ENCODE assay signal across 18 cellular contexts in genomic region chr20:18856873-18857272, GRCh38. TPM values are rescaled to one million over a fixed set of nuclear protein-coding genes. Genes with fewer than 3 reads are reported as not detected.
DNase-seq lines count a peak whose midpoint lies in the region; ATAC-seq and TF ChIP-seq lines count a peak whose summit lies in the region.
"Had no signal": no experiment of that assay in that cellular context is flagged by ENCODE, and none has a peak within 500 bp of the region (broad histone marks: within the 10 kb centered on the region; RNA-seq: fewer than 3 reads in every experiment).

No MANE protein-coding gene starts in this region.

- H3T11ph ChIP-seq in H9 (ENCODE audit: low read length) = no peak overlapping the region

- no peak overlapping the region for H3K23ac ChIP-seq in H9 (ENCODE audit: insufficient read length, low read depth, low read length)

- peaks cover 0 to 1% (median 0%) of the 10 kb centered on the region in 3 experiments; a peak in 1 of 7 replicates for H3K36me3 Mint-ChIP-seq in H9 (ENCODE audit: insufficient read depth in 1 of 3, low read depth in 3 of 3)
- H3K36me3 Mint-ChIP-seq: IgD-negative memory B cell had no signal

- H3K4me2 ChIP-seq in H9 (ENCODE audit: insufficient read depth, insufficient read length, low read length) = no peak overlapping the region

- intact Hi-C loops in ascending aorta (cut with DNase I) = loop anchor here (5.0 kb wide), 1 partner anchor 65 kb away; no protein-coding TSS in a partner anchor

- H3K18ac ChIP-seq in H9 (ENCODE audit: insufficient read length, low read depth, low read length) = no peak overlapping the region

- H2BK120ac ChIP-seq in H9 (ENCODE audit: low read depth, low read length, poor library complexity, severe bottlenecking) = no peak overlapping the region

- H3K27me3 ChIP-seq in H9 (ENCODE audit: insufficient read depth, low read length) = peaks cover 36% of the 10 kb centered on the region
- no peaks in the 10 kb centered on the region for H3K27me3 ChIP-seq in ascending aorta
- H3K27me3 ChIP-seq in thoracic aorta (replicated peaks; ENCODE audit: insufficient read depth) = no peaks in the 10 kb centered on the region
- H3K27me3 ChIP-seq: BE2C, SJSA1 had no signal

- no peak overlapping the region for H3K14ac ChIP-seq in H9 (ENCODE audit: insufficient read depth, low read length)

- no peak overlapping the region for H3K27ac Mint-ChIP-seq in H9
- H3K27ac Mint-ChIP-seq: IgD-negative memory B cell had no signal

- H3K36me3 ChIP-seq in ascending aorta (no peaks in the 10 kb centered on the region), thoracic aorta (no peaks in the 10 kb centered on the region)
- H3K36me3 ChIP-seq: BE2C, SJSA1 had no signal

- H3K4ac ChIP-seq in H9 (ENCODE audit: low read depth, low read length) = no peak overlapping the region

- H3K56ac ChIP-seq in H9 (ENCODE audit: insufficient read length, low read depth, low read length) = no peak overlapping the region

- no peak overlapping the region for H2BK5ac ChIP-seq in H9 (ENCODE audit: insufficient read length, low read length)

- no peaks in the 10 kb centered on the region for H3K79me1 ChIP-seq in H9 (ENCODE audit: insufficient read depth, low read depth, low read length, poor library complexity, severe bottlenecking)

- ATAC-seq in thoracic aorta (ENCODE audit: insufficient number of reproducible peaks, low FRiP score, low read depth) (no peak), HG03354 (IDR thresholded peaks at IDR 0.05; ENCODE audit: poor library complexity, severe bottlenecking, unreplicated experiment) (no peak), HG03108 (IDR thresholded peaks at IDR 0.05; ENCODE audit: unreplicated experiment) (no peak)
- ATAC-seq: Right ventricle myocardium inferior had no signal

- H3K4me1 ChIP-seq in H9 (ENCODE audit: insufficient read depth, low read length) = no peaks in the 10 kb centered on the region
- H3K4me1 ChIP-seq in ascending aorta = peaks cover 0 to 10% of the 10 kb centered on the region in 2 donors
- H3K4me1 ChIP-seq in thoracic aorta (ENCODE audit: control insufficient read depth in 1 of 2, low read depth in 2 of 2) = peaks cover 5 to 44% of the 10 kb centered on the region in 2 donors
- H3K4me1 ChIP-seq: BE2C, SJSA1 had no signal

- TF ChIP-seq CTCF in H9 (conservative IDR thresholded peaks at IDR 0.05) = no peak
- TF ChIP-seq CTCF in ascending aorta (IDR thresholded peaks at IDR 0.05) = no peak
- TF ChIP-seq CTCF in thoracic aorta (IDR thresholded peaks at IDR 0.05) = no peak

- no peaks in the 10 kb centered on the region for H3K23me2 ChIP-seq in H9 (ENCODE audit: insufficient read length, low read depth, low read length, poor library complexity, severe bottlenecking)

- H3K27ac ChIP-seq in H9 (ENCODE audit: insufficient read length, low read depth, low read length) = no peak overlapping the region
- peak overlapping the region; percentile 83 to 84 for H3K27ac ChIP-seq in ascending aorta
- peak overlapping the region; percentile 67 to 83 for H3K27ac ChIP-seq in thoracic aorta
- H3K27ac ChIP-seq: SJSA1 had no signal

- peak; percentile 53 for DNase-seq in H9
- no peak for DNase-seq in ascending aorta (ENCODE audit: low spot score in 2 of 2)
- peak; percentile 77 for DNase-seq in iPS-NIHi11 (ENCODE audit: low spot score)
- no peak for DNase-seq in thoracic aorta (ENCODE audit: low spot score)
- DNase-seq in DMS 273 treated with DMSO at 0.1 percent for 48 hours (lab: John Stamatoyannopoulos, UW) = no peak
- DNase-seq: BE2C, MV-4-11, NCI-H1694, NCI-H2081 treated with DMSO at 0.1 percent for 48 hours, NCI-H446, NCI-H526, OCI-M1 had no signal

- no peak overlapping the region for H2BK15ac ChIP-seq in H9 (ENCODE audit: low read depth, low read length)

- no peak overlapping the region for H3K9ac ChIP-seq in H9 (ENCODE audit: extremely low read depth, insufficient read length, low read length)

- H3K9me3 ChIP-seq in H9 (ENCODE audit: control insufficient read depth, low read depth, low read length) = no peaks in the 10 kb centered on the region
- H3K9me3 ChIP-seq in ascending aorta = peaks cover 0 to 6% of the 10 kb centered on the region in 2 donors
- H3K9me3 ChIP-seq in thoracic aorta = no peaks in the 10 kb centered on the region
- H3K9me3 ChIP-seq: BE2C, SJSA1 had no signal

- H2AK5ac ChIP-seq in H9 (ENCODE audit: insufficient read length, low read length) = no peak overlapping the region

- H3K4me1 Mint-ChIP-seq in H9 = peaks cover 7 to 12% of the 10 kb centered on the region in 2 experiments; a peak in 3 of 4 replicates
- H3K4me1 Mint-ChIP-seq: IgD-negative memory B cell had no signal

- H4K5ac ChIP-seq in H9 (ENCODE audit: insufficient read length, low read depth, low read length) = no peak overlapping the region

- H4K8ac ChIP-seq in H9 (replicated peaks; ENCODE audit: insufficient read length, low read depth, low read length) = no peak overlapping the region

- H2AFZ ChIP-seq in H9 (ENCODE audit: low read length) = no peak overlapping the region

- H3K9me3 Mint-ChIP-seq in H9 = peaks cover 6 to 12% of the 10 kb centered on the region in 2 experiments

- no peak overlapping the region for H4K91ac ChIP-seq in H9 (ENCODE audit: insufficient read length, low read depth, low read length)

- peaks cover 95% of the 10 kb centered on the region for H3K27me3 Mint-ChIP-seq in H9 (ENCODE audit: low read depth)

- H3K4me3 ChIP-seq in ascending aorta = no peak overlapping the region
- H3K4me3 ChIP-seq in thoracic aorta = no peak overlapping the region
- H3K4me3 ChIP-seq: SJSA1 had no signal

- H4K20me1 ChIP-seq in H9 (ENCODE audit: control insufficient read depth, insufficient read depth, insufficient read length) = no peaks in the 10 kb centered on the region

- no peaks in the 10 kb centered on the region for H3K79me2 ChIP-seq in H9 (ENCODE audit: insufficient read depth, low read length)

- no peak overlapping the region; a peak in 1 of 5 replicates for H3K4me3 Mint-ChIP-seq in H9
- H3K4me3 Mint-ChIP-seq: IgD-negative memory B cell had no signal

- no peak overlapping the region for H2BK20ac ChIP-seq in H9 (ENCODE audit: low read depth, low read length, poor library complexity, severe bottlenecking)

- WGBS in H9 (ENCODE audit: extremely low coverage, insufficient read length, low lambda C conversion rate) = no CpG with 5 or more reads among the region's 2 CpGs

- H2BK12ac ChIP-seq in H9 (ENCODE audit: insufficient read length, low read depth, low read length) = no peak overlapping the region

RNA-seq across cellular contexts. Expression of gene SCP2D1, which starts 43.3 kb away (rescaled TPM):
- total RNA-seq in H9 (2021) (not detected in 2 replicates), ascending aorta (not detected), thoracic aorta (not detected)
- total RNA-seq: A673, Right ventricle myocardium inferior, SJSA1 had no signal

Comparison
In these comparisons a context has a peak if more than half of its experiments do, and no peak if none do; other contexts are left out.
1. DNase-seq: peak in H9 (single experiment) and iPS-NIHi11 (single experiment); none in ascending aorta (0 of 2), thoracic aorta (single experiment) and DMS 273 treated with DMSO at 0.1 percent for 48 hours (single experiment).